In the genomic region with DNA sequence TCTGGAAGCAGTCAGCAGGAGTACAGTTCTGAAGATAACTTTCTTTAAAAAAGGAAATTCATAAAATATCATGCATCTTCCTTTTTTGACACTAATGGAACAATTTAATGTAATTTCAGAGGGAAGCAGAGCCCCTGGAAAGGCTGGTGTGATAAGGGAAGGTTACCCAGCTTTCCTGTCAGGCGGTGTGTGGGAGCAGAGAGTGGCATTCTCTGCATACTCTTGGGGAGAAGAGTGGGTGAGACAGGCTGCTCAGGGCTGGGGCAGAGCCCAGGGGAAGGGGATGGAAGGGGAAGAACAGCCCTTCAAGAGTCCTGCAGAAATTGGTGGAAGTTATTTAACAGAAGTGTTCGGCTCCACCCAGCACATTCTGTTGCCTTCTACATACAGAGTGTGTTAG, we compare ENCODE assay signal across 16 cellular contexts.
A peak's percentile ranks its signal among the peaks of the same experiment; 100 is the strongest.
DNase-seq lines count a peak whose midpoint lies in the region; ATAC-seq and TF ChIP-seq lines count a peak whose summit lies in the region.
"Had no signal": no experiment of that assay in that cellular context is flagged by ENCODE, and none has a peak within 500 bp of the region (broad histone marks: within the 10 kb centered on the region; RNA-seq: fewer than 3 reads in every experiment).

No MANE protein-coding gene starts in this region.

- peak overlapping the region; percentile 19 for H3K27ac Mint-ChIP-seq in activated naive CD4-positive, alpha-beta T cell treated with anti-CD3 and anti-CD28 coated beads, Interleukin-2, amount 50 U/mL, for 24 hours
- peak overlapping the region; percentile 54 for H3K27ac Mint-ChIP-seq in activated B cell treated with CpG ODN at 0.5 μM for 24 hours
- no peak overlapping the region for H3K27ac Mint-ChIP-seq in effector memory CD8-positive, alpha-beta T cell

- no peak overlapping the region for H3K4me3 Mint-ChIP-seq in activated naive CD4-positive, alpha-beta T cell treated with anti-CD3 and anti-CD28 coated beads, Interleukin-2, amount 50 U/mL, for 24 hours
- no peak overlapping the region for H3K4me3 Mint-ChIP-seq in activated B cell treated with CpG ODN at 0.5 μM for 24 hours
- H3K4me3 Mint-ChIP-seq in effector memory CD8-positive, alpha-beta T cell, result peak overlapping the region in 1 of 2 donors; percentile 7

- CTCF ChIA-PET in activated B cell treated with CpG ODN at 0.5 μM for 24 hours (lab: Charles Lee), result no interaction called here

- H3K36me3 Mint-ChIP-seq in activated naive CD4-positive, alpha-beta T cell treated with anti-CD3 and anti-CD28 coated beads, Interleukin-2, amount 50 U/mL, for 24 hours, result peaks cover 19% of the 10 kb centered on the region
- H3K36me3 Mint-ChIP-seq in activated B cell treated with CpG ODN at 0.5 μM for 24 hours (ENCODE audit: low read depth), result peaks cover 52% of the 10 kb centered on the region
- no peaks in the 10 kb centered on the region for H3K36me3 Mint-ChIP-seq in effector memory CD8-positive, alpha-beta T cell (ENCODE audit: insufficient read depth)

- POLR2A ChIA-PET in activated B cell treated with CpG ODN at 0.5 μM for 24 hours (lab: Charles Lee), result no interaction called here

- no peaks in the 10 kb centered on the region for H3K27me3 Mint-ChIP-seq in activated naive CD4-positive, alpha-beta T cell treated with anti-CD3 and anti-CD28 coated beads, Interleukin-2, amount 50 U/mL, for 24 hours
- H3K27me3 Mint-ChIP-seq in activated B cell treated with CpG ODN at 0.5 μM for 24 hours, result no peaks in the 10 kb centered on the region
- H3K27me3 Mint-ChIP-seq in effector memory CD8-positive, alpha-beta T cell, result no peaks in the 10 kb centered on the region

- no peaks in the 10 kb centered on the region for H3K9me3 Mint-ChIP-seq in activated naive CD4-positive, alpha-beta T cell treated with anti-CD3 and anti-CD28 coated beads, Interleukin-2, amount 50 U/mL, for 24 hours
- H3K9me3 Mint-ChIP-seq in activated B cell treated with CpG ODN at 0.5 μM for 24 hours, result peaks cover 11% of the 10 kb centered on the region
- peaks cover 0 to 1% of the 10 kb centered on the region in 2 donors for H3K9me3 Mint-ChIP-seq in effector memory CD8-positive, alpha-beta T cell

- H3K4me1 Mint-ChIP-seq in activated naive CD4-positive, alpha-beta T cell treated with anti-CD3 and anti-CD28 coated beads, Interleukin-2, amount 50 U/mL, for 24 hours, result peaks cover 63% of the 10 kb centered on the region
- peaks cover 83% of the 10 kb centered on the region for H3K4me1 Mint-ChIP-seq in activated B cell treated with CpG ODN at 0.5 μM for 24 hours
- H3K4me1 Mint-ChIP-seq in effector memory CD8-positive, alpha-beta T cell (ENCODE audit: low read depth in 2 of 2), result peaks cover 40 to 66% of the 10 kb centered on the region in 2 donors

- DNase-seq in activated naive CD4-positive, alpha-beta T cell treated with Interleukin-2 at 50 U/mL for 16 hours, result no peak
- DNase-seq in activated B cell treated with CpG ODN at 0.5 μM for 24 hours (no peak), head of caudate nucleus (peak in 33 of 42 donors; percentile 33 to 84 (median 59)), kidney glomerular epithelial cell (lab: John Stamatoyannopoulos, UW) (no peak), hippocampal formation (lab: John Stamatoyannopoulos, UW) (no peak), globus pallidus (ENCODE audit: low spot score) (no peak)
- no peak for DNase-seq in effector memory CD8-positive, alpha-beta T cell
- DNase-seq: DND-41, GOT3, NCI-H1436 treated with DMSO at 0.1 percent for 48 hours, NCI-H2029 treated with DMSO at 0.1 percent for 48 hours, NCI-H510A treated with DMSO at 0.1 percent for 48 hours, NCI-H82, PC-3 had no signal

- ATAC-seq in activated B cell treated with CpG ODN at 0.5 μM for 24 hours (ENCODE audit: low read depth), result no peak
- no peak for ATAC-seq in effector memory CD8-positive, alpha-beta T cell (replicated peaks)
- ATAC-seq: K562, PC-3 had no signal

- intact Hi-C loops in activated B cell treated with CpG ODN at 0.5 μM for 24 hours (cut with micrococcal nuclease) (no loop called here), head of caudate nucleus (cut with DNase I) (no loop called here)

- TF ChIP-seq CTCF in activated B cell treated with CpG ODN at 0.5 μM for 24 hours (IDR thresholded peaks at IDR 0.05), result no peak

Comparison
In these comparisons a context has a peak if more than half of its experiments do, and no peak if none do; other contexts are left out.
1. H3K27ac Mint-ChIP-seq: peak in activated naive CD4-positive, alpha-beta T cell treated with anti-CD3 and anti-CD28 coated beads, Interleukin-2, amount 50 U/mL, for 24 hours (single experiment) and activated B cell treated with CpG ODN at 0.5 μM for 24 hours (single experiment); none in effector memory CD8-positive, alpha-beta T cell (0 of 2).
2. DNase-seq: peak in head of caudate nucleus (33 of 42); none in activated naive CD4-positive, alpha-beta T cell treated with Interleukin-2 at 50 U/mL for 16 hours (single experiment), activated B cell treated with CpG ODN at 0.5 μM for 24 hours (single experiment), kidney glomerular epithelial cell (single experiment), hippocampal formation (0 of 2), globus pallidus (single experiment) and effector memory CD8-positive, alpha-beta T cell (0 of 3).